ENCODE assay signal across 18 cellular contexts in genomic region chr18:23451491-23451890, GRCh38. TPM values are rescaled to one million over a fixed set of nuclear protein-coding genes. Genes with fewer than 3 reads are reported as not detected.
DNase-seq lines count a peak whose midpoint lies in the region; ATAC-seq and TF ChIP-seq lines count a peak whose summit lies in the region.
"Had no signal": no experiment of that assay in that cellular context is flagged by ENCODE, and none has a peak within 500 bp of the region (broad histone marks: within the 10 kb centered on the region; RNA-seq: fewer than 3 reads in every experiment).

No MANE protein-coding gene starts in this region.

- H3K27me3 ChIP-seq in DOHH2 (ENCODE audit: control insufficient read depth, low read length): no peaks in the 10 kb centered on the region
- H3K27me3 ChIP-seq: brain microvascular endothelial cell, heart right ventricle, stomach had no signal

- no peak for TF ChIP-seq CTCF in DOHH2 (IDR thresholded peaks at IDR 0.05; ENCODE audit: low read depth, low read length, poor library complexity, severe bottlenecking)
- TF ChIP-seq CTCF in neural crest cell (conservative IDR thresholded peaks at IDR 0.05): no peak

- H3K27ac Mint-ChIP-seq in T-helper 17 cell (peak overlapping the region; percentile 98), neural crest cell (ENCODE audit: unreplicated experiment) (no peak overlapping the region)

- no peaks in the 10 kb centered on the region for H3K9me2 ChIP-seq in DOHH2 (replicated peaks; ENCODE audit: control insufficient read depth, low read length)

- TF ChIP-seq POLR2A in GM18505 (IDR thresholded peaks at IDR 0.05; ENCODE audit: borderline replicate concordance, extremely low read depth, insufficient read depth, insufficient read length): peak; percentile 19

- H3K9me3 Mint-ChIP-seq in neural crest cell: no peaks in the 10 kb centered on the region
- H3K9me3 Mint-ChIP-seq: activated naive CD4-positive, alpha-beta T cell treated with anti-CD3 and anti-CD28 coated beads, Interleukin-2, amount 10 ng/mL, durations not matched to agents 7 days and 5 days; H9 had no signal

- H3K9me3 ChIP-seq in DOHH2 (ENCODE audit: control insufficient read depth, insufficient read depth, low read length) (no peaks in the 10 kb centered on the region), T-helper 17 cell (ENCODE audit: control insufficient read depth, low read length, poor library complexity, severe bottlenecking) (no peaks in the 10 kb centered on the region)
- H3K9me3 ChIP-seq: heart right ventricle, stomach had no signal

- peak overlapping the region; percentile 99; the same call in 1 of the 2 replicates for H3K4me2 ChIP-seq in DOHH2 (ENCODE audit: low read length)

- H3K4me1 ChIP-seq in DOHH2 (ENCODE audit: control insufficient read depth, low read length): peaks cover 35% of the 10 kb centered on the region

- DNase-seq in T-helper 17 cell (no peak), neural crest cell (ENCODE audit: low read depth, low spot score) (no peak), NCI-H128 (lab: John Stamatoyannopoulos, UW; ENCODE audit: unreplicated experiment) (no peak), DMS 273 (lab: John Stamatoyannopoulos, UW; ENCODE audit: unreplicated experiment) (no peak)
- DNase-seq: activated naive CD4-positive, alpha-beta T cell treated with anti-CD3 and anti-CD28 coated beads, Interleukin-2, amount 10 ng/mL, durations not matched to agents 7 days and 5 days; brain microvascular endothelial cell; CD4-positive, CD25-positive, alpha-beta regulatory T cell; H9; heart right ventricle; MV-4-11; NCI-H82; posterior cingulate gyrus; stomach had no signal

- H3K36me3 Mint-ChIP-seq in T-helper 17 cell (ENCODE audit: low read depth) (peaks cover 6% of the 10 kb centered on the region), neural crest cell (ENCODE audit: low read depth) (no peaks in the 10 kb centered on the region)
- H3K36me3 Mint-ChIP-seq: CD4-positive, CD25-positive, alpha-beta regulatory T cell had no signal

- H4K20me1 ChIP-seq in DOHH2 (ENCODE audit: control insufficient read depth, insufficient read depth, low read depth, low read length): peaks cover 6% of the 10 kb centered on the region; the same call in 1 of the 2 replicates

- ATAC-seq in GM18505 (IDR thresholded peaks at IDR 0.05; ENCODE audit: unreplicated experiment) (no peak), T-helper 17 cell (no peak), HG03095 (IDR thresholded peaks at IDR 0.05; ENCODE audit: unreplicated experiment) (no peak)
- ATAC-seq: heart right ventricle, HepG2, Right ventricle myocardium inferior had no signal

- peaks cover 37% of the 10 kb centered on the region for H3K79me2 ChIP-seq in DOHH2 (ENCODE audit: control insufficient read depth, low read length)

- H3K4me1 Mint-ChIP-seq in T-helper 17 cell: peaks cover 21% of the 10 kb centered on the region
- H3K4me1 Mint-ChIP-seq in neural crest cell: peaks cover 24% of the 10 kb centered on the region

- peaks cover 10% of the 10 kb centered on the region for H3K36me3 ChIP-seq in DOHH2 (ENCODE audit: control insufficient read depth, low read length)

- H3K4me3 Mint-ChIP-seq in T-helper 17 cell (peak overlapping the region; percentile 19), neural crest cell (peak overlapping the region; percentile 99)
- H3K4me3 Mint-ChIP-seq: H9 had no signal

- no peak overlapping the region for H3K27ac ChIP-seq in DOHH2 (ENCODE audit: low read depth, low read length)
- H3K27ac ChIP-seq: brain microvascular endothelial cell had no signal

- peaks cover 5% of the 10 kb centered on the region; the same call in 1 of the 2 replicates for H3F3A ChIP-seq in DOHH2 (ENCODE audit: control insufficient read depth, insufficient read depth)

- peak overlapping the region; percentile 83; the same call in 1 of the 2 replicates for H3K4me3 ChIP-seq in DOHH2 (ENCODE audit: low read length)
- H3K4me3 ChIP-seq: stomach had no signal

- H3K27me3 Mint-ChIP-seq in T-helper 17 cell (no peaks in the 10 kb centered on the region), neural crest cell (ENCODE audit: low read depth) (peaks cover 9% of the 10 kb centered on the region)

RNA-seq across cellular contexts. Expression of gene RIOK3, which starts 1.6 kb away (rescaled TPM):
- total RNA-seq in T-helper 17 cell (100 to 1,000 TPM; 103 to 142 TPM), neural crest cell (35.3 and 39.4 TPM in 2 replicates)

RNA-seq across cellular contexts. Expression of gene RMC1, which starts 51.8 kb away (rescaled TPM):
- 10 to 100 TPM; 64.0 to 72.2 TPM for total RNA-seq in T-helper 17 cell
- total RNA-seq in neural crest cell: 25.1 and 28.9 TPM in 2 replicates
